ENCODE assay signal across 8 cellular contexts in genomic region chr9:36486933-36487481, GRCh38.
A peak's percentile ranks its signal among the peaks of the same experiment; 100 is the strongest.
DNase-seq lines count a peak whose midpoint lies in the region; ATAC-seq, FAIRE-seq and TF ChIP-seq lines count a peak whose summit lies in the region.

No MANE protein-coding gene starts in this region.

- H3K4me3 Mint-ChIP-seq in T-helper 1 cell treated with Interleukin-12 subunit alpha and Interleukin-12 subunit beta and Interleukin-4 antibody, amounts not matched to agents 30 μg/mL and 1 μg/mL, for 36 hours, result peak overlapping the region; percentile 93

- H4K20me1 ChIP-seq in GM12878 (ENCODE audit: control insufficient read depth, insufficient read depth), result no peaks in the 10 kb centered on the region; the same call in 1 of the 2 replicates

- in situ Hi-C loops in GM12878 (cut with MboI), result loop anchor here (5.0 kb wide), 1 partner anchor 65 kb away; no protein-coding TSS in a partner anchor

- intact Hi-C loops in GM12878 (cut with micrococcal nuclease; ENCODE audit: unreplicated experiment), result loop anchor here (1.0 to 2.0 kb wide), 2 partner anchors 64 to 68 kb away; no protein-coding TSS in a partner anchor

- POLR2A ChIA-PET in BJ (lab: Charles Lee) (no interaction called here), GM12878 (lab: Charles Lee) (interaction anchor here (1.2 to 6.0 kb wide), 5 partner anchors 11 to 65 kb away, joined by 3 to 41 read pairs (median 12); no protein-coding TSS in a partner anchor)

- H3K4me2 ChIP-seq in GM12878 (ENCODE audit: control insufficient read depth, insufficient read depth), result peak overlapping the region; percentile 100; the same call in 1 of the 2 replicates

- ATAC-seq in GM19372 (IDR thresholded peaks at IDR 0.05; ENCODE audit: low read depth, unreplicated experiment) (peak; percentile 33), HG03460 (IDR thresholded peaks at IDR 0.05; ENCODE audit: unreplicated experiment) (peak; percentile 36), GM12878 (peak; percentile 67)

- SMC1A ChIA-PET in GM12878 (lab: Charles Lee; ENCODE audit: uncharacterized antibody, unreplicated experiment), result interaction anchor here (1.1 to 4.8 kb wide), 8 partner anchors 11 to 80 kb away, joined by 3 to 45 read pairs (median 8); no protein-coding TSS in a partner anchor

- H3K27me3 Mint-ChIP-seq in T-helper 1 cell treated with Interleukin-12 subunit alpha and Interleukin-12 subunit beta and Interleukin-4 antibody, amounts not matched to agents 30 μg/mL and 1 μg/mL, for 36 hours (ENCODE audit: low read depth), result no peaks in the 10 kb centered on the region

- TF ChIP-seq POLR2A in GM12878 (IDR thresholded peaks at IDR 0.05; ENCODE audit: low read depth, low read length), result peak; percentile 66

- peak; percentile 18 for FAIRE-seq in GM12878 (lab: Jason Lieb, UNC)

- H3K9me3 ChIP-seq in GM12878 (replicated peaks; ENCODE audit: control insufficient read depth, insufficient read depth, low read length), result no peaks in the 10 kb centered on the region

- no peak overlapping the region for H3K27ac Mint-ChIP-seq in T-helper 1 cell treated with Interleukin-12 subunit alpha and Interleukin-12 subunit beta and Interleukin-4 antibody, amounts not matched to agents 30 μg/mL and 1 μg/mL, for 36 hours

- RAD21 ChIA-PET in GM12878 (lab: Charles Lee; ENCODE audit: unreplicated experiment), result interaction anchor here (1.3 to 3.6 kb wide), 5 partner anchors 16 to 80 kb away, joined by 4 to 32 read pairs (median 18); no protein-coding TSS in a partner anchor

- no peaks in the 10 kb centered on the region for H3K27me3 ChIP-seq in BJ (ENCODE audit: control insufficient read depth, insufficient read depth, low read length)
- no peaks in the 10 kb centered on the region for H3K27me3 ChIP-seq in GM12878 (replicated peaks in 1 of 2; ENCODE audit: control insufficient read depth in 2 of 2, insufficient read depth in 2 of 2, low read length in 1 of 2)

- peak overlapping the region; percentile 54 for H2AFZ ChIP-seq in GM12878 (ENCODE audit: control insufficient read depth, low read depth, low read length)

- TF ChIP-seq RAD21 in GM12878 (IDR thresholded peaks at IDR 0.05; ENCODE audit: insufficient read depth, low read depth, low read length), result no peak

- WGBS in GM12878 (ENCODE audit: insufficient coverage, insufficient replicate concordance, low lambda C conversion rate, missing lambda C conversion rate), result under 1% methylated on average over 26 of the region's 63 CpGs

- H3K4me1 Mint-ChIP-seq in T-helper 1 cell treated with Interleukin-12 subunit alpha and Interleukin-12 subunit beta and Interleukin-4 antibody, amounts not matched to agents 30 μg/mL and 1 μg/mL, for 36 hours (ENCODE audit: low read depth), result peaks cover 43% of the 10 kb centered on the region

- peak overlapping the region; percentile 96 for H3K9ac ChIP-seq in GM12878 (ENCODE audit: control insufficient read depth, insufficient read depth, low read length)

- BruUV-seq in GM12878 (replicated peaks; lab: Mats Ljungman, UMichigan), result no TSS peak

- H3K36me3 Mint-ChIP-seq in T-helper 1 cell treated with Interleukin-12 subunit alpha and Interleukin-12 subunit beta and Interleukin-4 antibody, amounts not matched to agents 30 μg/mL and 1 μg/mL, for 36 hours (ENCODE audit: low read depth), result peaks cover 9% of the 10 kb centered on the region

- peaks cover 11% of the 10 kb centered on the region for H3K4me1 ChIP-seq in GM12878 (ENCODE audit: control insufficient read depth, insufficient read depth, low read length)

- CTCF ChIA-PET in BJ (lab: Yijun Ruan, JAX), result interaction anchor here (1.2 to 2.0 kb wide), 3 partner anchors 15 to 80 kb away, joined by 6 read pairs; no protein-coding TSS in a partner anchor
- CTCF ChIA-PET in GM12878 (lab: Yijun Ruan, JAX), result interaction anchor here (1.1 to 4.2 kb wide), 8 partner anchors 11 to 79 kb away, joined by 3 to 33 read pairs (median 6); no protein-coding TSS in a partner anchor

- TF ChIP-seq CTCF in BJ (IDR thresholded peaks at IDR 0.05; ENCODE audit: insufficient read depth, low read depth, low read length) (no peak), GM12878 (IDR thresholded peaks at IDR 0.05 in 2 of 3, conservative IDR thresholded peaks at IDR 0.05 in 1 of 3; ENCODE audit: control insufficient read depth in 2 of 3, extremely low read depth in 1 of 3, insufficient read depth in 1 of 3, low read depth in 3 of 3, low read length in 3 of 3) (no peak)

- DNase-seq in BJ (ENCODE audit: low read depth), result no peak
- no peak for DNase-seq in GM12878 (ENCODE audit: low read depth, low spot score)
- peak; percentile 24 for DNase-seq in iris pigment epithelial cell (ENCODE audit: low read depth)
- peak; percentile 8 to 33 for DNase-seq in stimulated activated CD4-positive, alpha-beta T cell treated with anti-CD3 and anti-CD28 coated beads, Interleukin-1b, Interleukin-23, amount 100 ng/mL, for 4 hours (ENCODE audit: low read depth in 2 of 2)
- DNase-seq in GM19240 (ENCODE audit: insufficient read length, low spot score), result no peak

- peaks cover 51% of the 10 kb centered on the region for H3K79me2 ChIP-seq in GM12878 (ENCODE audit: control insufficient read depth, insufficient read depth, low read length)

- H3K36me3 ChIP-seq in BJ (ENCODE audit: control insufficient read depth, insufficient read depth, low read length), result no peaks in the 10 kb centered on the region
- H3K36me3 ChIP-seq in GM12878 (ENCODE audit: control insufficient read depth in 2 of 2, insufficient read depth in 2 of 2, low read length in 1 of 2), result no peaks in the 10 kb centered on the region

- H3K4me3 ChIP-seq in BJ (ENCODE audit: low read depth, low read length) (peak overlapping the region; percentile 91), GM12878 (peak overlapping the region; percentile 98)

- TF ChIP-seq EP300 in GM12878 (IDR thresholded peaks at IDR 0.05; ENCODE audit: borderline replicate concordance in 1 of 2, control insufficient read depth in 1 of 2, low read depth in 2 of 2, low read length in 2 of 2), result no peak

- no peaks in the 10 kb centered on the region for H3K9me3 Mint-ChIP-seq in T-helper 1 cell treated with Interleukin-12 subunit alpha and Interleukin-12 subunit beta and Interleukin-4 antibody, amounts not matched to agents 30 μg/mL and 1 μg/mL, for 36 hours

- peak overlapping the region; percentile 92 for H3K27ac ChIP-seq in GM12878 (ENCODE audit: control insufficient read depth, insufficient read depth)

TF ChIP-seq in GM12878, 131 proteins besides CTCF, POLR2A, EP300 and RAD21 (continues in another document):
- no peak for TF ChIP-seq EED (IDR thresholded peaks at IDR 0.05; ENCODE audit: low read depth)
- TF ChIP-seq SPI1 (IDR thresholded peaks at IDR 0.05; ENCODE audit: borderline replicate concordance, insufficient read depth, low read depth, low read length), result peak; percentile 24; the same call in 1 of the 2 replicates
- peak; percentile 64; the same call in 1 of the 2 replicates for TF ChIP-seq ASH2L (IDR thresholded peaks at IDR 0.05; ENCODE audit: borderline replicate concordance, low read depth)
- 0 out of 2 replicates have a peak, but pooled peaks have one; percentile 7 for TF ChIP-seq CREB1 (IDR thresholded peaks at IDR 0.05; ENCODE audit: low read depth)
- no peak for TF ChIP-seq WRNIP1 (IDR thresholded peaks at IDR 0.05; ENCODE audit: borderline replicate concordance, low read depth, low read length)
- TF ChIP-seq ZNF687 (IDR thresholded peaks at IDR 0.05), result no peak
- TF ChIP-seq CEBPB (IDR thresholded peaks at IDR 0.05; ENCODE audit: borderline replicate concordance in 1 of 2, low read depth in 2 of 2, low read length in 2 of 2), result no peak
- TF ChIP-seq RBBP5 (conservative IDR thresholded peaks at IDR 0.05), result no peak
- TF ChIP-seq NR2F1 (conservative IDR thresholded peaks at IDR 0.05), result peak; percentile 50; the same call in 1 of the 2 replicates
- no peak; a peak in 1 of 4 replicates for TF ChIP-seq ETV6 (conservative IDR thresholded peaks at IDR 0.05 in 1 of 2, IDR thresholded peaks at IDR 0.05 in 1 of 2; ENCODE audit: borderline replicate concordance in 1 of 2, low read depth in 1 of 2)
- TF ChIP-seq MAX (IDR thresholded peaks at IDR 0.05; ENCODE audit: low read depth, low read length), result no peak
- TF ChIP-seq STAT3 (IDR thresholded peaks at IDR 0.05; ENCODE audit: low read depth, low read length), result no peak
- no peak for TF ChIP-seq RUNX3 (IDR thresholded peaks at IDR 0.05; ENCODE audit: low read length)
- no peak for TF ChIP-seq ZNF274 (IDR thresholded peaks at IDR 0.05; ENCODE audit: insufficient read depth, insufficient read length)
- no peak for TF ChIP-seq TAF1 (IDR thresholded peaks at IDR 0.05; ENCODE audit: borderline replicate concordance, low read depth, low read length)

Comparison
In these comparisons a context has a peak if more than half of its experiments do, and no peak if none do; other contexts are left out.
1. DNase-seq: peak in iris pigment epithelial cell (single experiment) and stimulated activated CD4-positive, alpha-beta T cell treated with anti-CD3 and anti-CD28 coated beads, Interleukin-1b, Interleukin-23, amount 100 ng/mL, for 4 hours (2 of 2); none in BJ (single experiment), GM12878 (single experiment) and GM19240 (single experiment).
2. Peak in every context shown above with its lines, with median percentiles within 50 percentile points of each other: ATAC-seq.